ENCODE assay signal across 1 cellular context in the genomic region with DNA sequence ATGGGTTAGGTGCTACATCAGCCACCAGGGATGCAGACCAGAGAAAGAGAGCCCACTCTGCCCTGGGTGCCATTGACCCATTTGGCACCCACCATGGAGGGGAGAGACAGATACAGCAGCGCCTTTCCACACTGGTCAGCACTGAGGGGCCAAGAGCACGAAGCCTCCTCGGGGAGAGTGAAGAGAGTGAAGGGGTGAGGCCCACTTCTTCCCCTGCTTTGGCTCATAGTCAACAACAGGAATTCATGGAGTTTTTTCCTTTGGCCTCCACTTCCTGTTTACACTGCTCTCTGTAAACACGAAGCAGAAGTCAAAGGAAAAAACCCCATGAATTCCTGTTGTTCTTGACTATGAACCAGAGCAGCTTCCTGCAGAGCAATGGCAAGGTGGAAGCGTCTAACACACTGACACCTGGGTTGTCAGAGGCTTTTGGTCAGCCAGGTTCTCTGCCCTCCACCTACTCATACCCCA.
TF ChIP-seq lines count a peak whose summit lies in the region.

No MANE protein-coding gene starts in this region.

TF ChIP-seq in HepG2, 621 proteins besides CTCF, POLR2A, EP300 and RAD21 (continued from another document and continues in another):
- TF ChIP-seq, protein P1, sequence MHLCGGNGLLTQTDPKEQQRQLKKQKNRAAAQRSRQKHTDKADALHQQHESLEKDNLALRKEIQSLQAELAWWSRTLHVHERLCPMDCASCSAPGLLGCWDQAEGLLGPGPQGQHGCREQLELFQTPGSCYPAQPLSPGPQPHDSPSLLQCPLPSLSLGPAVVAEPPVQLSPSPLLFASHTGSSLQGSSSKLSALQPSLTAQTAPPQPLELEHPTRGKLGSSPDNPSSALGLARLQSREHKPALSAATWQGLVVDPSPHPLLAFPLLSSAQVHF (CRISPR knock-in tag; IDR thresholded peaks at IDR 0.05): no peak
- TF ChIP-seq U2AF1 (optimal IDR thresholded peaks at IDR 0.05; ENCODE audit: low read depth, low read length): no peak
- TF ChIP-seq, protein P2, sequence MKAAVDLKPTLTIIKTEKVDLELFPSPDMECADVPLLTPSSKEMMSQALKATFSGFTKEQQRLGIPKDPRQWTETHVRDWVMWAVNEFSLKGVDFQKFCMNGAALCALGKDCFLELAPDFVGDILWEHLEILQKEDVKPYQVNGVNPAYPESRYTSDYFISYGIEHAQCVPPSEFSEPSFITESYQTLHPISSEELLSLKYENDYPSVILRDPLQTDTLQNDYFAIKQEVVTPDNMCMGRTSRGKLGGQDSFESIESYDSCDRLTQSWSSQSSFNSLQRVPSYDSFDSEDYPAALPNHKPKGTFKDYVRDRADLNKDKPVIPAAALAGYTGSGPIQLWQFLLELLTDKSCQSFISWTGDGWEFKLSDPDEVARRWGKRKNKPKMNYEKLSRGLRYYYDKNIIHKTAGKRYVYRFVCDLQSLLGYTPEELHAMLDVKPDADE (CRISPR knock-in tag; IDR thresholded peaks at IDR 0.05): no peak
- no peak for TF ChIP-seq MXD3 (CRISPR knock-in tag; IDR thresholded peaks at IDR 0.05)
- TF ChIP-seq, protein P3, sequence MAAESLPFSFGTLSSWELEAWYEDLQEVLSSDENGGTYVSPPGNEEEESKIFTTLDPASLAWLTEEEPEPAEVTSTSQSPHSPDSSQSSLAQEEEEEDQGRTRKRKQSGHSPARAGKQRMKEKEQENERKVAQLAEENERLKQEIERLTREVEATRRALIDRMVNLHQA (CRISPR knock-in tag; IDR thresholded peaks at IDR 0.05): no peak
- TF ChIP-seq ZNF333 (CRISPR knock-in tag; IDR thresholded peaks at IDR 0.05; ENCODE audit: borderline replicate concordance): no peak
- TF ChIP-seq RAD51 (IDR thresholded peaks at IDR 0.05; ENCODE audit: borderline replicate concordance): no peak
- TF ChIP-seq ZKSCAN8 (CRISPR knock-in tag; IDR thresholded peaks at IDR 0.05; ENCODE audit: borderline replicate concordance): peak; percentile 27; the same call in 1 of the 2 replicates
- TF ChIP-seq KLF15 (CRISPR knock-in tag; IDR thresholded peaks at IDR 0.05; ENCODE audit: borderline replicate concordance): no peak
- TF ChIP-seq MBD4 (IDR thresholded peaks at IDR 0.05; ENCODE audit: borderline replicate concordance, low read length): peak; percentile 26; the same call in 1 of the 2 replicates
- TF ChIP-seq, protein P4, sequence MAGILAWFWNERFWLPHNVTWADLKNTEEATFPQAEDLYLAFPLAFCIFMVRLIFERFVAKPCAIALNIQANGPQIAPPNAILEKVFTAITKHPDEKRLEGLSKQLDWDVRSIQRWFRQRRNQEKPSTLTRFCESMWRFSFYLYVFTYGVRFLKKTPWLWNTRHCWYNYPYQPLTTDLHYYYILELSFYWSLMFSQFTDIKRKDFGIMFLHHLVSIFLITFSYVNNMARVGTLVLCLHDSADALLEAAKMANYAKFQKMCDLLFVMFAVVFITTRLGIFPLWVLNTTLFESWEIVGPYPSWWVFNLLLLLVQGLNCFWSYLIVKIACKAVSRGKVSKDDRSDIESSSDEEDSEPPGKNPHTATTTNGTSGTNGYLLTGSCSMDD (CRISPR knock-in tag; IDR thresholded peaks at IDR 0.05): no peak
- no peak for TF ChIP-seq PAWR (CRISPR knock-in tag; IDR thresholded peaks at IDR 0.05; ENCODE audit: borderline replicate concordance)
- peak; percentile 54 for TF ChIP-seq TEAD3 (CRISPR knock-in tag; optimal IDR thresholded peaks at IDR 0.05; ENCODE audit: borderline replicate concordance)
- no peak for TF ChIP-seq SIN3B (IDR thresholded peaks at IDR 0.05; ENCODE audit: low read length)
- peak; percentile 38; the same call in 1 of the 2 replicates for TF ChIP-seq ZSCAN31 (CRISPR knock-in tag; IDR thresholded peaks at IDR 0.05; ENCODE audit: low read depth)
- TF ChIP-seq PHF5A (CRISPR knock-in tag; IDR thresholded peaks at IDR 0.05; ENCODE audit: low read depth, unreplicated experiment): no peak
- no peak for TF ChIP-seq PTBP1 (IDR thresholded peaks at IDR 0.05; ENCODE audit: low read depth, low read length, poor library complexity, severe bottlenecking)
- no peak for TF ChIP-seq DR1 (CRISPR knock-in tag; IDR thresholded peaks at IDR 0.05)
- TF ChIP-seq ZBTB33 (CRISPR knock-in tag; IDR thresholded peaks at IDR 0.05): no peak
- no peak for TF ChIP-seq AKAP8 (CRISPR knock-in tag; IDR thresholded peaks at IDR 0.05)
- no peak for TF ChIP-seq HNF4G (IDR thresholded peaks at IDR 0.05; ENCODE audit: borderline replicate concordance, low read depth, low read length)
- no peak for TF ChIP-seq HNF4G (CRISPR knock-in tag; IDR thresholded peaks at IDR 0.05; ENCODE audit: borderline replicate concordance, low read depth)
- no peak for TF ChIP-seq RFXANK (CRISPR knock-in tag; IDR thresholded peaks at IDR 0.05)
- TF ChIP-seq ZNF256 (CRISPR knock-in tag; conservative IDR thresholded peaks at IDR 0.05): no peak
- TF ChIP-seq ZMYM3 (CRISPR knock-in tag; IDR thresholded peaks at IDR 0.05): peak; percentile 62
- TF ChIP-seq FOXO4 (CRISPR knock-in tag; conservative IDR thresholded peaks at IDR 0.05): no peak
- TF ChIP-seq JUND (CRISPR knock-in tag; IDR thresholded peaks at IDR 0.05): no peak
- TF ChIP-seq ZNF607 (CRISPR knock-in tag; IDR thresholded peaks at IDR 0.05; ENCODE audit: borderline replicate concordance): peak; percentile 25; the same call in 1 of the 2 replicates
- no peak; the same call in 1 of the 2 replicates for TF ChIP-seq SIN3A (IDR thresholded peaks at IDR 0.05; ENCODE audit: borderline replicate concordance, low read depth, low read length)
- TF ChIP-seq FOXC1 (CRISPR knock-in tag; IDR thresholded peaks at IDR 0.05; ENCODE audit: borderline replicate concordance): no peak
- TF ChIP-seq ZGPAT (CRISPR knock-in tag; IDR thresholded peaks at IDR 0.05): peak; percentile 90
- TF ChIP-seq PCBP1 (IDR thresholded peaks at IDR 0.05; ENCODE audit: borderline replicate concordance, low read depth, low read length): no peak
- no peak for TF ChIP-seq ZNF12 (CRISPR knock-in tag; IDR thresholded peaks at IDR 0.05)
- TF ChIP-seq SRY (CRISPR knock-in tag; IDR thresholded peaks at IDR 0.05): no peak
- TF ChIP-seq, protein P5, sequence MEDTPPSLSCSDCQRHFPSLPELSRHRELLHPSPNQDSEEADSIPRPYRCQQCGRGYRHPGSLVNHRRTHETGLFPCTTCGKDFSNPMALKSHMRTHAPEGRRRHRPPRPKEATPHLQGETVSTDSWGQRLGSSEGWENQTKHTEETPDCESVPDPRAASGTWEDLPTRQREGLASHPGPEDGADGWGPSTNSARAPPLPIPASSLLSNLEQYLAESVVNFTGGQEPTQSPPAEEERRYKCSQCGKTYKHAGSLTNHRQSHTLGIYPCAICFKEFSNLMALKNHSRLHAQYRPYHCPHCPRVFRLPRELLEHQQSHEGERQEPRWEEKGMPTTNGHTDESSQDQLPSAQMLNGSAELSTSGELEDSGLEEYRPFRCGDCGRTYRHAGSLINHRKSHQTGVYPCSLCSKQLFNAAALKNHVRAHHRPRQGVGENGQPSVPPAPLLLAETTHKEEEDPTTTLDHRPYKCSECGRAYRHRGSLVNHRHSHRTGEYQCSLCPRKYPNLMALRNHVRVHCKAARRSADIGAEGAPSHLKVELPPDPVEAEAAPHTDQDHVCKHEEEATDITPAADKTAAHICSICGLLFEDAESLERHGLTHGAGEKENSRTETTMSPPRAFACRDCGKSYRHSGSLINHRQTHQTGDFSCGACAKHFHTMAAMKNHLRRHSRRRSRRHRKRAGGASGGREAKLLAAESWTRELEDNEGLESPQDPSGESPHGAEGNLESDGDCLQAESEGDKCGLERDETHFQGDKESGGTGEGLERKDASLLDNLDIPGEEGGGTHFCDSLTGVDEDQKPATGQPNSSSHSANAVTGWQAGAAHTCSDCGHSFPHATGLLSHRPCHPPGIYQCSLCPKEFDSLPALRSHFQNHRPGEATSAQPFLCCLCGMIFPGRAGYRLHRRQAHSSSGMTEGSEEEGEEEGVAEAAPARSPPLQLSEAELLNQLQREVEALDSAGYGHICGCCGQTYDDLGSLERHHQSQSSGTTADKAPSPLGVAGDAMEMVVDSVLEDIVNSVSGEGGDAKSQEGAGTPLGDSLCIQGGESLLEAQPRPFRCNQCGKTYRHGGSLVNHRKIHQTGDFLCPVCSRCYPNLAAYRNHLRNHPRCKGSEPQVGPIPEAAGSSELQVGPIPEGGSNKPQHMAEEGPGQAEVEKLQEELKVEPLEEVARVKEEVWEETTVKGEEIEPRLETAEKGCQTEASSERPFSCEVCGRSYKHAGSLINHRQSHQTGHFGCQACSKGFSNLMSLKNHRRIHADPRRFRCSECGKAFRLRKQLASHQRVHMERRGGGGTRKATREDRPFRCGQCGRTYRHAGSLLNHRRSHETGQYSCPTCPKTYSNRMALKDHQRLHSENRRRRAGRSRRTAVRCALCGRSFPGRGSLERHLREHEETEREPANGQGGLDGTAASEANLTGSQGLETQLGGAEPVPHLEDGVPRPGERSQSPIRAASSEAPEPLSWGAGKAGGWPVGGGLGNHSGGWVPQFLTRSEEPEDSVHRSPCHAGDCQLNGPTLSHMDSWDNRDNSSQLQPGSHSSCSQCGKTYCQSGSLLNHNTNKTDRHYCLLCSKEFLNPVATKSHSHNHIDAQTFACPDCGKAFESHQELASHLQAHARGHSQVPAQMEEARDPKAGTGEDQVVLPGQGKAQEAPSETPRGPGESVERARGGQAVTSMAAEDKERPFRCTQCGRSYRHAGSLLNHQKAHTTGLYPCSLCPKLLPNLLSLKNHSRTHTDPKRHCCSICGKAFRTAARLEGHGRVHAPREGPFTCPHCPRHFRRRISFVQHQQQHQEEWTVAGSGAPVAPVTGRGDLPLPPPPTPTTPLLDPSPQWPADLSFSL (CRISPR knock-in tag; IDR thresholded peaks at IDR 0.05): no peak
- TF ChIP-seq KDM4B (CRISPR knock-in tag; IDR thresholded peaks at IDR 0.05): no peak
- TF ChIP-seq, protein P6, sequence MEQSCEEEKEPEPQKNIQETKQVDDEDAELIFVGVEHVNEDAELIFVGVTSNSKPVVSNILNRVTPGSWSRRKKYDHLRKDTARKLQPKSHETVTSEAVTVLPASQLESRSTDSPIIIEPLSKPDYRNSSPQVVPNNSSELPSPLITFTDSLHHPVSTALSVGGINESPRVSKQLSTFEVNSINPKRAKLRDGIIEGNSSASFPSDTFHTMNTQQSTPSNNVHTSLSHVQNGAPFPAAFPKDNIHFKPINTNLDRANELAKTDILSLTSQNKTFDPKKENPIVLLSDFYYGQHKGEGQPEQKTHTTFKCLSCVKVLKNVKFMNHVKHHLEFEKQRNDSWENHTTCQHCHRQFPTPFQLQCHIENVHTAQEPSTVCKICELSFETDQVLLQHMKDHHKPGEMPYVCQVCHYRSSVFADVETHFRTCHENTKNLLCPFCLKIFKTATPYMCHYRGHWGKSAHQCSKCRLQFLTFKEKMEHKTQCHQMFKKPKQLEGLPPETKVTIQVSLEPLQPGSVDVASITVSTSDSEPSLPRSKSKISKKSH (CRISPR knock-in tag; IDR thresholded peaks at IDR 0.05; ENCODE audit: borderline replicate concordance): no peak
- TF ChIP-seq STAG1 (CRISPR knock-in tag; IDR thresholded peaks at IDR 0.05): no peak
- TF ChIP-seq IRF2 (CRISPR knock-in tag; IDR thresholded peaks at IDR 0.05): peak; percentile 57; the same call in 1 of the 2 replicates
- no peak for TF ChIP-seq ZNF10 (CRISPR knock-in tag; IDR thresholded peaks at IDR 0.05; ENCODE audit: borderline replicate concordance, low read depth)
- no peak for TF ChIP-seq ZNF234 (CRISPR knock-in tag; conservative IDR thresholded peaks at IDR 0.05)
- no peak for TF ChIP-seq POLR2AphosphoS2 (IDR thresholded peaks at IDR 0.05; ENCODE audit: low read depth, low read length)
- TF ChIP-seq ZFX (CRISPR knock-in tag; IDR thresholded peaks at IDR 0.05; ENCODE audit: low read depth): peak; percentile 50; the same call in 1 of the 2 replicates
- TF ChIP-seq SIX4 (CRISPR knock-in tag; IDR thresholded peaks at IDR 0.05): no peak
